In the genomic region with DNA sequence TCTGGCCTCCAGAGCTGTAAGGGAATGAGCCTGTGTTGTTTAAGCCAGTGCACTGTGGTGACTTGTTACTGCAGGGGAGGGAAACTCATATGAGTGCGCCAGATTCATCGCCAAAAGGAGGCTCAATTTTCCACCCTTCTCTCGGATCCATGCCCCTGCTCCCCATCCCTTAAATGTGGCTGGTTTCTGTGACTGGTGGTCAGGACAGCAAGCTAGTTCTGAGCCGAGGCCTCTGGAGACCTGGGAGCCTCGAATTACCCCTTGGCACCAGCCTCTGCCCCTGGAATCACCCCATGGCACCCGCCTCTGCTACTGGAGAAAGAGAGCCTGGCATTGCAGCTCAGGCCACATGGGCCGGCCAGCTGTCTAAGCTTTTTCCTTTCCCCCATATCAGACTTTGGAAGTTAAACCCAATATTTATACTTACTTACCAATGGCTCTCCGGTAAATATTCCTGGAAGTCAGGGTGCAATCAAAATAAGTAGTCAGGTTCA, we compare ENCODE assay signal across 32 cellular contexts. TPM values are rescaled to one million over a fixed set of nuclear protein-coding genes. Genes with fewer than 3 reads are reported as not detected.
"Had no signal": no experiment of that assay in that cellular context is flagged by ENCODE, and none has a peak within 500 bp of the region (broad histone marks: within the 10 kb centered on the region; RNA-seq: fewer than 3 reads in every experiment).

No MANE protein-coding gene starts in this region.

- H3K27me3 ChIP-seq: ascending aorta, breast epithelium, cardiac muscle cell, colonic mucosa had no signal

- H3K27me3 Mint-ChIP-seq: brain had no signal

- ATAC-seq: activated CD4-positive, CD25-positive, alpha-beta regulatory T cell treated with anti-CD3 and anti-CD28 coated beads, Interleukin-2, amount 50 U/mL, for 24 hours; activated CD8-positive, alpha-beta T cell treated with anti-CD3 and anti-CD28 coated beads for 36 hours; activated naive CD4-positive, alpha-beta T cell treated with anti-CD3 and anti-CD28 coated beads, Interleukin-2, amount 50 U/mL, for 72 hours; activated T-cell treated with anti-CD3 and anti-CD28 coated beads, Interleukin-2, amount 50 U/mL, for 4 hours; effector memory CD8-positive, alpha-beta T cell; T-helper 17 cell had no signal

- H3K4me3 Mint-ChIP-seq: activated B cell treated with CpG ODN at 0.5 μM for 24 hours; activated CD8-positive, alpha-beta T cell treated with anti-CD3 and anti-CD28 coated beads for 36 hours; activated naive CD4-positive, alpha-beta T cell treated with anti-CD3 and anti-CD28 coated beads, Interleukin-2, amount 10 ng/mL, durations not matched to agents 7 days and 5 days; activated naive CD8-positive, alpha-beta T cell treated with anti-CD3 and anti-CD28 coated beads, Interleukin-2, amount 10 ng/mL, durations not matched to agents 7 days and 5 days; activated T-cell treated with anti-CD3 and anti-CD28 coated beads, Interleukin-2, amount 50 U/mL, for 4 hours; brain; effector memory CD8-positive, alpha-beta T cell; T-helper 17 cell; T-helper 2 cell treated with Interferon-gamma antibody and Interleukin-4, amounts not matched to agents 5 μg/mL and 100 μg/mL, for 36 hours had no signal

- H3K36me3 ChIP-seq: ascending aorta, breast epithelium, cardiac muscle cell, colonic mucosa, esophagus squamous epithelium, WERI-Rb-1 had no signal

- H3K9me3 ChIP-seq: ascending aorta, breast epithelium, colonic mucosa, esophagus squamous epithelium had no signal

- H3K4me3 ChIP-seq: ascending aorta, breast epithelium, cardiac muscle cell, colonic mucosa, esophagus squamous epithelium had no signal

- H3K27ac ChIP-seq: ascending aorta, breast epithelium, cardiac muscle cell, colonic mucosa, esophagus squamous epithelium, WERI-Rb-1 had no signal

- DNase-seq: activated B cell treated with CpG ODN at 0.5 μM for 24 hours; activated CD4-positive, alpha-beta T cell treated with anti-CD3 and anti-CD28 coated beads for 48 hours; activated CD4-positive, alpha-beta T cell treated with anti-CD3 and anti-CD28 coated beads, Interleukin-2, amount 50 U/mL, for 1 hour; activated CD4-positive, alpha-beta T cell treated with anti-CD3 and anti-CD28 coated beads, Interleukin-2, amount 50 U/mL, for 48 hours; activated CD8-positive, alpha-beta memory T cell treated with anti-CD3 and anti-CD28 coated beads for 24 hours; activated CD8-positive, alpha-beta T cell treated with anti-CD3 and anti-CD28 coated beads for 36 hours; activated gamma-delta T cell; activated naive CD4-positive, alpha-beta T cell; activated naive CD4-positive, alpha-beta T cell treated with anti-CD3 and anti-CD28 coated beads, Interleukin-2, amount 10 ng/mL, durations not matched to agents 7 days and 5 days; activated naive CD8-positive, alpha-beta T cell treated with anti-CD3 and anti-CD28 coated beads, Interleukin-2, amount 10 ng/mL, durations not matched to agents 7 days and 5 days; activated T-cell treated with anti-CD3 and anti-CD28 coated beads, Interleukin-2, amount 50 U/mL, for 4 hours; central memory CD4-positive, alpha-beta T cell; cerebellar nuclear complex; colonic mucosa; dermis blood vessel endothelial cell; effector CD4-positive, alpha-beta T cell; effector memory CD8-positive, alpha-beta T cell; erythroblast; esophagus squamous epithelium; T-helper 1 cell; T-helper 17 cell; T1000; WERI-Rb-1 had no signal

- H3K4me1 Mint-ChIP-seq: activated B cell treated with CpG ODN at 0.5 μM for 24 hours; activated naive CD4-positive, alpha-beta T cell treated with anti-CD3 and anti-CD28 coated beads, Interleukin-2, amount 10 ng/mL, durations not matched to agents 7 days and 5 days; activated naive CD8-positive, alpha-beta T cell treated with anti-CD3 and anti-CD28 coated beads, Interleukin-2, amount 10 ng/mL, durations not matched to agents 7 days and 5 days; brain had no signal

- H3K9me3 Mint-ChIP-seq: activated B cell treated with CpG ODN at 0.5 μM for 24 hours; activated CD8-positive, alpha-beta T cell treated with anti-CD3 and anti-CD28 coated beads for 36 hours; activated naive CD4-positive, alpha-beta T cell treated with anti-CD3 and anti-CD28 coated beads, Interleukin-2, amount 10 ng/mL, durations not matched to agents 7 days and 5 days; activated naive CD4-positive, alpha-beta T cell treated with anti-CD3 and anti-CD28 coated beads, Interleukin-2, amount 50 U/mL, for 72 hours; activated naive CD8-positive, alpha-beta T cell treated with anti-CD3 and anti-CD28 coated beads, Interleukin-2, amount 10 ng/mL, durations not matched to agents 7 days and 5 days; activated T-cell treated with anti-CD3 and anti-CD28 coated beads, Interleukin-2, amount 50 U/mL, for 4 hours; effector memory CD8-positive, alpha-beta T cell; T-helper 2 cell treated with Interferon-gamma antibody and Interleukin-4, amounts not matched to agents 5 μg/mL and 100 μg/mL, for 36 hours had no signal

- H3K36me3 Mint-ChIP-seq: activated naive CD4-positive, alpha-beta T cell treated with anti-CD3 and anti-CD28 coated beads, Interleukin-2, amount 10 ng/mL, durations not matched to agents 7 days and 5 days; activated naive CD4-positive, alpha-beta T cell treated with anti-CD3 and anti-CD28 coated beads, Interleukin-2, amount 50 U/mL, for 72 hours; activated naive CD8-positive, alpha-beta T cell treated with anti-CD3 and anti-CD28 coated beads, Interleukin-2, amount 10 ng/mL, durations not matched to agents 7 days and 5 days had no signal

- H3K4me1 ChIP-seq: ascending aorta, breast epithelium, colonic mucosa, esophagus squamous epithelium had no signal

- H3K27ac Mint-ChIP-seq: activated B cell treated with CpG ODN at 0.5 μM for 24 hours; activated CD8-positive, alpha-beta T cell treated with anti-CD3 and anti-CD28 coated beads for 36 hours; activated naive CD4-positive, alpha-beta T cell treated with anti-CD3 and anti-CD28 coated beads, Interleukin-2, amount 10 ng/mL, durations not matched to agents 7 days and 5 days; activated naive CD4-positive, alpha-beta T cell treated with anti-CD3 and anti-CD28 coated beads, Interleukin-2, amount 50 U/mL, for 72 hours; activated naive CD8-positive, alpha-beta T cell treated with anti-CD3 and anti-CD28 coated beads, Interleukin-2, amount 10 ng/mL, durations not matched to agents 7 days and 5 days; brain; effector memory CD8-positive, alpha-beta T cell; T-helper 17 cell; T-helper 2 cell treated with Interferon-gamma antibody and Interleukin-4, amounts not matched to agents 5 μg/mL and 100 μg/mL, for 36 hours had no signal

RNA-seq across cellular contexts. Expression of a gene that starts 58.2 kb away (rescaled TPM):
- total RNA-seq: activated B cell treated with CpG ODN at 0.5 μM for 24 hours; activated CD8-positive, alpha-beta T cell treated with anti-CD3 and anti-CD28 coated beads for 36 hours; activated naive CD4-positive, alpha-beta T cell treated with anti-CD3 and anti-CD28 coated beads, Interleukin-2, amount 50 U/mL, for 72 hours; activated naive CD8-positive, alpha-beta T cell treated with anti-CD3 and anti-CD28 coated beads, Interleukin-2, amount 10 ng/mL, durations not matched to agents 7 days and 5 days; activated T-cell treated with anti-CD3 and anti-CD28 coated beads, Interleukin-2, amount 50 U/mL, for 4 hours; ascending aorta; colonic mucosa; dermis blood vessel endothelial cell; esophagus squamous epithelium; fibroblast of lung; fibroblast of villous mesenchyme; T-helper 17 cell had no signal
